26 cellular contexts compared by ENCODE assay signal in the genomic region with DNA sequence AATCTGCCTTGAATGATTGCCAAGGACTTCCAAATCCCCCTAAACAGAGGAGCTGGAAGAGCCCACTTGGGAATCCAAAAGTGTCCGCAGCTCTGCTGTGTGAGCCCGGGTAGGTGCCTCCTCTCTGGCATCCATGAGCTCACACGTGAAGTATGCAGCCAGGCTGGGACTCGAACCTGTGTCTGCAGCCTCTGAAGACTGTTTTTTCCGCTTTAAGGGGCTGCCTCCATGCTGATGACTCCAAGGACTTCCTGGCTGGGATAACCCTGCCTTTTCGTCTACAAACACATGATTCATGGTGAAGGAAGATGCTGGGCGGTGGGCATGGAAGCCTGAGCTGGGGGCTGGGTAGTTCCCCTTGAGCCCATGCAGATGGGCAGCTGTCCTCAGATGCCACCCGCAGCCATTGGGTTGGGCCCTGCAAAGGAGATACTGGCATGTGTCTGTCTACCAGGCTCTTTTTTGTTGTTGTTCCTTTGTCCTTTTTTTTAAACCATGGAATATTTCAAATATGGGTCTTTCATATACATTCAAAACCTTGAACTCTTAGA. TPM values are rescaled to one million over a fixed set of nuclear protein-coding genes. Genes with fewer than 3 reads are reported as not detected.
DNase-seq lines count a peak whose midpoint lies in the region; ATAC-seq, FAIRE-seq and TF ChIP-seq lines count a peak whose summit lies in the region.
"Had no signal": no experiment of that assay in that cellular context is flagged by ENCODE, and none has a peak within 500 bp of the region (broad histone marks: within the 10 kb centered on the region; RNA-seq: fewer than 3 reads in every experiment).

No MANE protein-coding gene starts in this region.

- no peak for FAIRE-seq in K562 (lab: Jason Lieb, UNC)
- FAIRE-seq: astrocyte, G401.6, pancreas had no signal

- TF ChIP-seq CTCF in GM23338 (conservative IDR thresholded peaks at IDR 0.05; ENCODE audit: low read depth in 2 of 2), result no peak
- no peak for TF ChIP-seq CTCF in K562 (IDR thresholded peaks at IDR 0.05 in 2 of 3, conservative IDR thresholded peaks at IDR 0.05 in 1 of 3; ENCODE audit: insufficient read depth in 2 of 3, low read depth in 1 of 3, low read length in 3 of 3)
- TF ChIP-seq CTCF in upper lobe of right lung (IDR thresholded peaks at IDR 0.05), result no peak

- ATAC-seq in GM23338, result no peak
- no peak for ATAC-seq in K562
- ATAC-seq in upper lobe of right lung, result no peak
- ATAC-seq: activated CD4-positive, alpha-beta T cell treated with anti-CD3 and anti-CD28 coated beads for 36 hours; left lung; pancreas; stimulated activated naive CD8-positive, alpha-beta T cell treated with anti-CD3 and anti-CD28 coated beads, Interleukin-15, amount 100 ng/mL, for 72 hours; T-cell had no signal

- H2BK120ac ChIP-seq in mesendoderm (ENCODE audit: low read depth, low read length), result no peak overlapping the region

- H3F3A ChIP-seq in GM23338 (replicated peaks; ENCODE audit: low read depth), result 0 out of 2 replicates have a peak, but pooled peaks cover 3% of the 10 kb centered on the region

- H3K4me2 ChIP-seq in GM23338 (peak overlapping the region; percentile 48; the same call in 1 of the 2 replicates), K562 (ENCODE audit: insufficient read depth, low read length) (no peak overlapping the region), mesendoderm (ENCODE audit: low read length) (no peak overlapping the region)
- H3K4me2 ChIP-seq: PC-9 had no signal

- H2BK15ac ChIP-seq in mesendoderm (replicated peaks; ENCODE audit: low read depth), result no peak overlapping the region

- intact Hi-C loops in K562 (cut with micrococcal nuclease) (no loop called here), upper lobe of right lung (cut with DNase I) (no loop called here)

- H2AFZ ChIP-seq in GM23338 (peak overlapping the region; percentile 72; the same call in 1 of the 2 replicates), K562 (ENCODE audit: low read depth, low read length) (peak overlapping the region; percentile 50; the same call in 1 of the 2 replicates)
- H2AFZ ChIP-seq: PC-9 had no signal

- H3K79me1 ChIP-seq in mesendoderm (ENCODE audit: low read length), result no peaks in the 10 kb centered on the region

- in situ Hi-C loops in K562 (cut with MboI), result no loop called here

- no peak overlapping the region for H3K56ac ChIP-seq in mesendoderm (ENCODE audit: low read length)

- H3K18ac ChIP-seq in mesendoderm (ENCODE audit: low read length), result no peak overlapping the region

- H3K9me3 ChIP-seq in K562 (replicated peaks; ENCODE audit: control insufficient read depth, insufficient read depth, low read depth, low read length) (no peaks in the 10 kb centered on the region), upper lobe of right lung (no peaks in the 10 kb centered on the region)
- H3K9me3 ChIP-seq: left lung, pancreas, tibial artery had no signal

- no peak overlapping the region for H4K5ac ChIP-seq in mesendoderm (ENCODE audit: low read length)

- no peak for TF ChIP-seq EP300 in K562 (IDR thresholded peaks at IDR 0.05; ENCODE audit: low read length)

- H3K27ac Mint-ChIP-seq in GM23338, result no peak overlapping the region
- H3K27ac Mint-ChIP-seq: activated CD4-positive, alpha-beta T cell treated with anti-CD3 and anti-CD28 coated beads for 36 hours; activated naive CD8-positive, alpha-beta T cell treated with anti-CD3 and anti-CD28 coated beads, Interleukin-2, amount 10 ng/mL, durations not matched to agents 7 days and 5 days; CD4-positive, CD25-positive, alpha-beta regulatory T cell; immature natural killer cell; stimulated activated naive CD8-positive, alpha-beta T cell treated with anti-CD3 and anti-CD28 coated beads, Interleukin-15, amount 100 ng/mL, for 72 hours; T-cell had no signal

- peaks cover 11% of the 10 kb centered on the region for H3K4me1 ChIP-seq in GM23338 (ENCODE audit: insufficient read depth)
- H3K4me1 ChIP-seq in K562 (replicated peaks in 1 of 2; ENCODE audit: control insufficient read depth in 2 of 2, insufficient read depth in 2 of 2, low read length in 2 of 2), result peaks cover 10 to 17% of the 10 kb centered on the region in 2 experiments; a peak in 4 of 5 replicates
- H3K4me1 ChIP-seq in mesendoderm (ENCODE audit: control insufficient read depth, low read depth, low read length), result peaks cover 2% of the 10 kb centered on the region
- peaks cover 12% of the 10 kb centered on the region for H3K4me1 ChIP-seq in upper lobe of right lung
- H3K4me1 ChIP-seq: pancreas had no signal

- POLR2A ChIA-PET in K562 (lab: Yijun Ruan, JAX), result interaction anchor here (0.5 to 0.8 kb wide), 3 partner anchors 54 to 107 kb away, joined by 3 read pairs; a partner anchor contains a TSS

- H3K27ac ChIP-seq in GM23338 (ENCODE audit: low read depth) (no peak overlapping the region), K562 (ENCODE audit: extremely low read depth, low read depth, low read length) (no peak overlapping the region), mesendoderm (ENCODE audit: low read depth, low read length) (no peak overlapping the region), upper lobe of right lung (no peak overlapping the region)
- H3K27ac ChIP-seq: left lung, pancreas, PC-9, tibial artery had no signal

- H3K36me3 Mint-ChIP-seq in GM23338 (ENCODE audit: low read depth), result no peaks in the 10 kb centered on the region
- H3K36me3 Mint-ChIP-seq: activated naive CD8-positive, alpha-beta T cell treated with anti-CD3 and anti-CD28 coated beads, Interleukin-2, amount 10 ng/mL, durations not matched to agents 7 days and 5 days; CD4-positive, CD25-positive, alpha-beta regulatory T cell; immature natural killer cell; T-cell had no signal

- no peaks in the 10 kb centered on the region for H3K9me2 ChIP-seq in GM23338 (ENCODE audit: insufficient read depth)

- no peak overlapping the region for H4K8ac ChIP-seq in mesendoderm (ENCODE audit: low read depth, low read length)

- H3K9me1 ChIP-seq in K562 (ENCODE audit: control insufficient read depth, insufficient read depth, low read length), result no peaks in the 10 kb centered on the region

- BruUV-seq in K562 (replicated peaks; lab: Mats Ljungman, UMichigan), result no TSS peak

- H3K36me3 ChIP-seq in GM23338 (ENCODE audit: insufficient read depth), result no peaks in the 10 kb centered on the region
- H3K36me3 ChIP-seq in K562 (ENCODE audit: control insufficient read depth, insufficient read depth, low read length), result no peaks in the 10 kb centered on the region
- H3K36me3 ChIP-seq in mesendoderm (ENCODE audit: control insufficient read depth, insufficient read depth, low read length), result no peaks in the 10 kb centered on the region
- no peaks in the 10 kb centered on the region for H3K36me3 ChIP-seq in upper lobe of right lung
- H3K36me3 ChIP-seq: left lung, pancreas, tibial artery had no signal

- H3K4me3 ChIP-seq in GM23338 (no peak overlapping the region), K562 (no peak overlapping the region), mesendoderm (ENCODE audit: low read length) (no peak overlapping the region), upper lobe of right lung (no peak overlapping the region)
- H3K4me3 ChIP-seq: dorsolateral prefrontal cortex, left lung, pancreas, PC-9, tibial artery had no signal

- CTCF ChIA-PET in K562 (lab: Yijun Ruan, JAX; ENCODE audit: low intra/inter-chr PET ratio), result no interaction called here

- no peak for TF ChIP-seq POLR2A in K562 (conservative IDR thresholded peaks at IDR 0.05)

- H3K79me2 ChIP-seq in GM23338 (replicated peaks; ENCODE audit: insufficient read depth), result no peaks in the 10 kb centered on the region
- no peaks in the 10 kb centered on the region for H3K79me2 ChIP-seq in K562 (ENCODE audit: control insufficient read depth, insufficient read depth, low read length)
- no peaks in the 10 kb centered on the region for H3K79me2 ChIP-seq in mesendoderm (ENCODE audit: control insufficient read depth, insufficient read depth, low read length)

- no peak for TF ChIP-seq RAD21 in K562 (CRISPR knock-in tag; conservative IDR thresholded peaks at IDR 0.05 in 1 of 2, IDR thresholded peaks at IDR 0.05 in 1 of 2)

- WGBS in K562 (ENCODE audit: insufficient coverage, low coverage, missing lambda C conversion rate), result 54% methylated on average over 8 of the region's 8 CpGs
- no CpG with 5 or more reads among the region's 8 CpGs for WGBS in mesendoderm (ENCODE audit: extremely low coverage, insufficient coverage, low lambda C conversion rate)

- no peak overlapping the region; the same call in 2 of the 3 replicates for H3K4me3 Mint-ChIP-seq in GM23338
- H3K4me3 Mint-ChIP-seq: activated CD4-positive, alpha-beta T cell treated with anti-CD3 and anti-CD28 coated beads for 36 hours; activated naive CD8-positive, alpha-beta T cell treated with anti-CD3 and anti-CD28 coated beads, Interleukin-2, amount 10 ng/mL, durations not matched to agents 7 days and 5 days; CD4-positive, CD25-positive, alpha-beta regulatory T cell; central memory CD8-positive, alpha-beta T cell; immature natural killer cell; nephron; stimulated activated naive CD8-positive, alpha-beta T cell treated with anti-CD3 and anti-CD28 coated beads, Interleukin-15, amount 100 ng/mL, for 72 hours; T-cell had no signal

- no peaks in the 10 kb centered on the region; the same call in 2 of the 3 replicates for H3K9me3 Mint-ChIP-seq in GM23338
- H3K9me3 Mint-ChIP-seq: activated naive CD8-positive, alpha-beta T cell treated with anti-CD3 and anti-CD28 coated beads, Interleukin-2, amount 10 ng/mL, durations not matched to agents 7 days and 5 days; CD4-positive, CD25-positive, alpha-beta regulatory T cell; central memory CD8-positive, alpha-beta T cell; immature natural killer cell; nephron; stimulated activated naive CD8-positive, alpha-beta T cell treated with anti-CD3 and anti-CD28 coated beads, Interleukin-15, amount 100 ng/mL, for 72 hours; T-cell had no signal

- peaks cover 30% of the 10 kb centered on the region for H3K4me1 Mint-ChIP-seq in GM23338
- H3K4me1 Mint-ChIP-seq: activated CD4-positive, alpha-beta T cell treated with anti-CD3 and anti-CD28 coated beads for 36 hours; CD4-positive, CD25-positive, alpha-beta regulatory T cell; central memory CD8-positive, alpha-beta T cell; immature natural killer cell had no signal

- H3K27me3 Mint-ChIP-seq in GM23338 (ENCODE audit: insufficient read depth, low read depth, poor library complexity), result peaks cover 10% of the 10 kb centered on the region

- no peak overlapping the region for H3K4ac ChIP-seq in mesendoderm (ENCODE audit: low read depth, low read length)

- H3K27me3 ChIP-seq in GM23338 (ENCODE audit: insufficient read depth) (no peaks in the 10 kb centered on the region), K562 (ENCODE audit: control insufficient read depth in 2 of 2, insufficient read depth in 2 of 2, low read length in 2 of 2) (peaks cover 0 to 4% of the 10 kb centered on the region in 2 experiments; a peak in 1 of 5 replicates), mesendoderm (ENCODE audit: insufficient read depth, low read length, poor library complexity) (no peaks in the 10 kb centered on the region), upper lobe of right lung (peaks cover 11% of the 10 kb centered on the region)

- DNase-seq in DMS 273 (lab: John Stamatoyannopoulos, UW; ENCODE audit: unreplicated experiment) (peak; percentile 90), GM23338 (ENCODE audit: low spot score) (peak; percentile 33), K562 (ENCODE audit: extremely low read depth in 1 of 4, low spot score in 3 of 4) (no peak), mesendoderm (peak; percentile 71), SIG-M5 (lab: John Stamatoyannopoulos, UW) (no peak), upper lobe of right lung (no peak)
- no peak for DNase-seq in stimulated activated CD4-positive, alpha-beta T cell treated with anti-CD3 and anti-CD28 coated beads, Interleukin-1b, Interleukin-23, amount 100 ng/mL, for 48 hours
- DNase-seq: activated CD4-positive, alpha-beta T cell treated with anti-CD3 and anti-CD28 coated beads for 36 hours; activated effector memory CD4-positive, alpha-beta T cell treated with anti-CD3 and anti-CD28 coated beads, Interleukin-2, amount 50 U/mL, for 16 hours; activated naive CD8-positive, alpha-beta T cell treated with anti-CD3 and anti-CD28 coated beads, Interleukin-2, amount 10 ng/mL, durations not matched to agents 7 days and 5 days; CD4-positive, CD25-positive, alpha-beta regulatory T cell; dorsolateral prefrontal cortex; immature natural killer cell; Kasumi-1; left lung; NCI-H187; pancreas; PC-9; stimulated activated naive CD8-positive, alpha-beta T cell treated with anti-CD3 and anti-CD28 coated beads, Interleukin-15, amount 100 ng/mL, for 72 hours; T-cell; tibial artery had no signal

- H3K9ac ChIP-seq in K562 (ENCODE audit: insufficient read depth in 1 of 2, low read depth in 2 of 2, low read length in 2 of 2) (peak overlapping the region in 1 of 2 experiments; percentile 55; a peak in 1 of 4 replicates), mesendoderm (ENCODE audit: low read length) (no peak overlapping the region)

- H2AK5ac ChIP-seq in mesendoderm (ENCODE audit: low read length), result no peak overlapping the region

- no peak overlapping the region for H3K23ac ChIP-seq in mesendoderm (ENCODE audit: low read length)

- H2BK5ac ChIP-seq in mesendoderm (ENCODE audit: low read length), result no peak overlapping the region

- H4K20me1 ChIP-seq in GM23338 (replicated peaks; ENCODE audit: insufficient read depth), result no peaks in the 10 kb centered on the region
- H4K20me1 ChIP-seq in K562 (replicated peaks; ENCODE audit: control insufficient read depth, insufficient read depth, low read length), result no peaks in the 10 kb centered on the region

RNA-seq across cellular contexts. Expression of a gene that starts 25.4 kb away (rescaled TPM):
- total RNA-seq in GM23338 (2014; rRNA removed; shearing (Covaris generic)), result 244 and 252 TPM in 2 replicates
- 73.2 and 85.1 TPM in 2 replicates for polyA plus RNA-seq in GM23338 (2016; fragmentation: Nextera tagmentation; extraction: Ambion mirVana)
- total RNA-seq in K562 (2011; cell fraction: chromatin; rRNA removed; ENCODE audit: low replicate concordance), result 123 and 330 TPM in 2 replicates
- total RNA-seq in K562 (2011; cell fraction: nucleolus; rRNA removed), result 74.4 and 84.6 TPM in 2 replicates
- 187 and 322 TPM in 2 replicates for total RNA-seq in K562 (2011; cell fraction: nucleoplasm; rRNA removed)
- 81.4 and 88.5 TPM in 2 replicates for total RNA-seq in K562 (2014; rRNA removed)
- total RNA-seq in K562 (2014; rRNA removed; fragmentation: Illumina TruSeq; extraction: Trizol), result 149 and 152 TPM in 2 replicates
- total RNA-seq in K562 (2015; rRNA removed; fragmentation: Illumina TruSeq; extraction: Trizol), result 141 and 156 TPM in 2 replicates
- 144 and 150 TPM in 2 replicates for total RNA-seq in K562 (2021)
- 103 and 145 TPM in 2 replicates for polyA plus RNA-seq in K562 (2011; rRNA removed)
- polyA plus RNA-seq in K562 (2011; cell fraction: cytosol; rRNA removed), result 87.8 and 148 TPM in 2 replicates
- 75.9 and 131 TPM in 2 replicates for polyA plus RNA-seq in K562 (2011; cell fraction: nucleus; rRNA removed)
- polyA plus RNA-seq in K562 (2012), result 89.9 and 106 TPM in 2 replicates
- polyA plus RNA-seq in K562 (2014; fragmentation: Illumina TruSeq; extraction: Trizol), result 188 and 251 TPM in 2 replicates
- 100 to 1,000 TPM in 1 of 2 experiments, 10 to 100 TPM in 1; 71.0 to 101 TPM for polyA plus RNA-seq in K562 (2014; fragmentation: Nextera tagmentation; extraction: Ambion mirVana)
- 77.0 and 98.4 TPM in 2 replicates for polyA plus RNA-seq in K562 (2014; rRNA removed)
- 231 and 302 TPM in 2 replicates for polyA minus RNA-seq in K562 (2011; rRNA and poly(A)+ RNA removed)
- polyA minus RNA-seq in K562 (2011; cell fraction: cytosol; rRNA and poly(A)+ RNA removed), result 105 and 130 TPM in 2 replicates
- polyA minus RNA-seq in K562 (2011; cell fraction: nucleus; rRNA and poly(A)+ RNA removed), result 58.4 and 139 TPM in 2 replicates
- 180 TPM for polyA plus RNA-seq in mesendoderm (2013, experiment 1 of 2)
- 182 TPM for polyA plus RNA-seq in mesendoderm (2013, experiment 2 of 2)
- 84.8 TPM for total RNA-seq in upper lobe of right lung

RNA-seq across cellular contexts. Expression of a gene that starts 41.2 kb away (rescaled TPM):
- total RNA-seq in GM23338 (2014; rRNA removed; shearing (Covaris generic)), result 2.0 and 3.8 TPM in 2 replicates
- polyA plus RNA-seq in GM23338 (2016; fragmentation: Nextera tagmentation; extraction: Ambion mirVana) (4.0 and 4.2 TPM in 2 replicates), K562 (2011; rRNA removed) (0.93 and 1.7 TPM in 2 replicates), K562 (2014; fragmentation: Illumina TruSeq; extraction: Trizol) (0.62 and 0.98 TPM in 2 replicates), K562 (2014; fragmentation: Nextera tagmentation; extraction: Ambion mirVana) (under 1 TPM; 0.04 to 0.13 TPM), K562 (2014; rRNA removed) (4.2 and 4.5 TPM in 2 replicates)
- total RNA-seq in K562 (2011; cell fraction: chromatin; rRNA removed; ENCODE audit: low replicate concordance), result 0.79 and 1.6 TPM in 2 replicates
- 1.6 and 2.0 TPM in 2 replicates for total RNA-seq in K562 (2011; cell fraction: nucleolus; rRNA removed)
- 1.6 and 1.8 TPM in 2 replicates for total RNA-seq in K562 (2011; cell fraction: nucleoplasm; rRNA removed)
- total RNA-seq in K562 (2014; rRNA removed) (2.3 and 4.4 TPM in 2 replicates), K562 (2014; rRNA removed; fragmentation: Illumina TruSeq; extraction: Trizol) (0.96 and 1.2 TPM in 2 replicates), K562 (2015; rRNA removed; fragmentation: Illumina TruSeq; extraction: Trizol) (1.2 and 2.0 TPM in 2 replicates), K562 (2021) (3.8 and 5.0 TPM in 2 replicates), upper lobe of right lung (0.43 TPM)
- polyA plus RNA-seq in K562 (2011; cell fraction: cytosol; rRNA removed), result 1.8 and 4.0 TPM in 2 replicates
- 2.4 and 2.7 TPM in 2 replicates for polyA plus RNA-seq in K562 (2011; cell fraction: nucleus; rRNA removed)
- polyA plus RNA-seq in K562 (2012), result 2.4 and 2.8 TPM in 2 replicates
- polyA minus RNA-seq in K562 (2011; rRNA and poly(A)+ RNA removed), result 0.28 and 0.33 TPM in 2 replicates
- 0.57 and 2.8 TPM in 2 replicates for polyA minus RNA-seq in K562 (2011; cell fraction: cytosol; rRNA and poly(A)+ RNA removed)
- polyA minus RNA-seq in K562 (2011; cell fraction: nucleus; rRNA and poly(A)+ RNA removed), result 1.1 and 1.2 TPM in 2 replicates
- 2.2 TPM for polyA plus RNA-seq in mesendoderm (2013, experiment 1 of 2)
- polyA plus RNA-seq in mesendoderm (2013, experiment 2 of 2), result 2.3 TPM
- total RNA-seq: activated CD4-positive, alpha-beta T cell treated with anti-CD3 and anti-CD28 coated beads for 36 hours; activated naive CD8-positive, alpha-beta T cell treated with anti-CD3 and anti-CD28 coated beads, Interleukin-2, amount 10 ng/mL, durations not matched to agents 7 days and 5 days; astrocyte; CD4-positive, CD25-positive, alpha-beta regulatory T cell; H4; PC-9; T-cell had no signal
- polyA plus RNA-seq: CD4-positive, CD25-positive, alpha-beta regulatory T cell; immature natural killer cell had no signal

Comparison
In these comparisons a context has a peak if more than half of its experiments do, and no peak if none do; other contexts are left out.
1. DNase-seq: peak in DMS 273 (single experiment), GM23338 (single experiment) and mesendoderm (single experiment); none in K562 (0 of 4), stimulated activated CD4-positive, alpha-beta T cell treated with anti-CD3 and anti-CD28 coated beads, Interleukin-1b, Interleukin-23, amount 100 ng/mL, for 48 hours (single experiment), SIG-M5 (single experiment) and upper lobe of right lung (single experiment).